In the genomic region with DNA sequence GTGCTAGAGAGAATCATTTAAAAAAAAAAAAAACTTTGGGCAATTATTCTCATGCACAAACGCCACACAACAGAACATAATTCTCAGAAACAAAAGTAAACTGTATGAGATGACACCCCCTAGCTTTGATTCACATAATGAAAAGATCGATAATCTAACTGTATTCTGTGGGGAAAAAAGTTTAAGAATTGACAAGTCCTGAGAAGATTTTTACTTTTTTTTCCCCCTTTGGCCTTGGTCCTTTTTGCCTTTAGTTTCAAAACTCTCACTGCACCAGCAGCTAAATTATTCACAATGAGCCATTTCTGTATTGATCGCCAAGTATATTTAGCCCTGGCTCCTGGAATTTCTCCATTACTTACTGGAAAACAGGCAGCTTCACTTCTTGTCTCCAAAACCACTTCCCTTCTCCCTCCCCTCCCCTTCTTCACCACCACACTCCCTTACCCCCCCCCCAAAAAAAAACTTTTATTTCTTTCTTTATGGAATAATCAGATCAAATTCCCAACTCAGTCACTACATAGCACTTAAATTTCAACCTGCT, we compare ENCODE assay signal across 8 cellular contexts. TPM values are rescaled to one million over a fixed set of nuclear protein-coding genes. Genes with fewer than 3 reads are reported as not detected.
A peak's percentile ranks its signal among the peaks of the same experiment; 100 is the strongest.
DNase-seq lines count a peak whose midpoint lies in the region; ATAC-seq, FAIRE-seq and TF ChIP-seq lines count a peak whose summit lies in the region.

No MANE protein-coding gene starts in this region.

- DNase-seq in activated naive CD4-positive, alpha-beta T cell treated with anti-CD3 and anti-CD28 coated beads, Interleukin-2, amount 50 U/mL, for 16 hours: no peak
- DNase-seq in astrocyte (ENCODE audit: low read depth) (peak; percentile 33), lower lobe of right lung (no peak), transverse colon (no peak), NCI-H2196 treated with DMSO at 0.1 percent for 48 hours (lab: John Stamatoyannopoulos, UW; ENCODE audit: unreplicated experiment) (no peak)

- H3K4me3 Mint-ChIP-seq in activated naive CD4-positive, alpha-beta T cell treated with anti-CD3 and anti-CD28 coated beads, Interleukin-2, amount 50 U/mL, for 24 hours: peak overlapping the region; percentile 78
- H3K4me3 Mint-ChIP-seq in astrocyte (ENCODE audit: unreplicated experiment): peak overlapping the region; percentile 88

- no peaks in the 10 kb centered on the region for H4K20me1 ChIP-seq in astrocyte (ENCODE audit: insufficient read depth, low read length)

- H3K4me2 ChIP-seq in astrocyte (ENCODE audit: low read length): peak overlapping the region; percentile 94

- H3K79me2 ChIP-seq in astrocyte (ENCODE audit: insufficient read depth, low read length): no peaks in the 10 kb centered on the region

- no peaks in the 10 kb centered on the region for H3K9me3 Mint-ChIP-seq in activated naive CD4-positive, alpha-beta T cell treated with anti-CD3 and anti-CD28 coated beads, Interleukin-2, amount 50 U/mL, for 24 hours
- no peaks in the 10 kb centered on the region for H3K9me3 Mint-ChIP-seq in astrocyte (ENCODE audit: unreplicated experiment)

- TF ChIP-seq EP300 in transverse colon (IDR thresholded peaks at IDR 0.05; ENCODE audit: low read depth): no peak

- no peaks in the 10 kb centered on the region for H3K36me3 ChIP-seq in astrocyte (ENCODE audit: insufficient read depth, low read length)
- no peaks in the 10 kb centered on the region for H3K36me3 ChIP-seq in lower lobe of right lung
- no peaks in the 10 kb centered on the region for H3K36me3 ChIP-seq in transverse colon

- peak overlapping the region; percentile 98 for H3K4me3 ChIP-seq in astrocyte (ENCODE audit: insufficient read depth, low read depth, low read length)
- H3K4me3 ChIP-seq in lower lobe of right lung: peak overlapping the region; percentile 64
- H3K4me3 ChIP-seq in transverse colon: peak overlapping the region in 3 of 4 donors; percentile 41 to 80 (median 77)

- peak overlapping the region; percentile 76 for H3K9ac ChIP-seq in astrocyte (ENCODE audit: low read length)

- H3K4me1 ChIP-seq in astrocyte (ENCODE audit: insufficient read depth, low read length) (no peaks in the 10 kb centered on the region), lower lobe of right lung (peaks cover 28% of the 10 kb centered on the region), transverse colon (peaks cover 0 to 20% (median 11%) of the 10 kb centered on the region in 4 donors)

- TF ChIP-seq CTCF in astrocyte (IDR thresholded peaks at IDR 0.05; ENCODE audit: insufficient read depth, low read depth, low read length): no peak
- no peak for TF ChIP-seq CTCF in lower lobe of right lung (IDR thresholded peaks at IDR 0.05)
- TF ChIP-seq CTCF in transverse colon (IDR thresholded peaks at IDR 0.05): no peak

- H3K27me3 ChIP-seq in astrocyte (ENCODE audit: insufficient read depth, low read length): no peaks in the 10 kb centered on the region
- no peaks in the 10 kb centered on the region for H3K27me3 ChIP-seq in lower lobe of right lung (ENCODE audit: low read depth)
- no peaks in the 10 kb centered on the region for H3K27me3 ChIP-seq in transverse colon

- FAIRE-seq in astrocyte (lab: Jason Lieb, UNC): no peak

- in situ Hi-C loops in transverse colon (cut with MboI; ENCODE audit: low pct_ligation_motif_present in 1 of 4, low pct_unique_long_range_greater_than_20kb in 1 of 4, low sequenced_read_pairs in 3 of 4): loop anchor here in 1 of 4 donors (25.0 kb wide), 1 partner anchor 1663 kb away; a partner anchor contains a TSS

- 33 to 62% methylated on average over 3 of the region's 3 CpGs for WGBS in transverse colon (ENCODE audit: low coverage in 1 of 2), 2 donors

- no peak overlapping the region for H3K27ac Mint-ChIP-seq in activated naive CD4-positive, alpha-beta T cell treated with anti-CD3 and anti-CD28 coated beads, Interleukin-2, amount 50 U/mL, for 24 hours
- peak overlapping the region; percentile 67 for H3K27ac Mint-ChIP-seq in astrocyte (ENCODE audit: unreplicated experiment)

- no peak for TF ChIP-seq POLR2A in transverse colon (IDR thresholded peaks at IDR 0.05)

- H2AFZ ChIP-seq in astrocyte (ENCODE audit: low read depth, low read length): peak overlapping the region; percentile 54

- H3K9me3 ChIP-seq in astrocyte (ENCODE audit: insufficient read depth, low read depth, low read length) (no peaks in the 10 kb centered on the region), lower lobe of right lung (no peaks in the 10 kb centered on the region), transverse colon (no peaks in the 10 kb centered on the region)

- H3K4me1 Mint-ChIP-seq in activated naive CD4-positive, alpha-beta T cell treated with anti-CD3 and anti-CD28 coated beads, Interleukin-2, amount 50 U/mL, for 24 hours: peaks cover 31% of the 10 kb centered on the region
- H3K4me1 Mint-ChIP-seq in astrocyte (ENCODE audit: low read depth, unreplicated experiment): peaks cover 18% of the 10 kb centered on the region

- peaks cover 42% of the 10 kb centered on the region for H3K27me3 Mint-ChIP-seq in activated naive CD4-positive, alpha-beta T cell treated with anti-CD3 and anti-CD28 coated beads, Interleukin-2, amount 50 U/mL, for 24 hours
- no peaks in the 10 kb centered on the region for H3K27me3 Mint-ChIP-seq in astrocyte (ENCODE audit: low read depth, unreplicated experiment)

- no peak overlapping the region for H3K27ac ChIP-seq in astrocyte (ENCODE audit: low read depth, low read length)
- peak overlapping the region; percentile 66 for H3K27ac ChIP-seq in lower lobe of right lung
- peak overlapping the region; percentile 91 to 99 (median 94) for H3K27ac ChIP-seq in transverse colon

- ATAC-seq in lower lobe of right lung: no peak
- no peak for ATAC-seq in HG02938 (IDR thresholded peaks at IDR 0.05; ENCODE audit: unreplicated experiment)
- ATAC-seq in GM18858 (IDR thresholded peaks at IDR 0.05; ENCODE audit: unreplicated experiment): no peak

- intact Hi-C loops in lower lobe of right lung (cut with DNase I) (no loop called here), transverse colon (cut with DNase I; ENCODE audit: low total_unique reads) (no loop called here)

- H3K36me3 Mint-ChIP-seq in activated naive CD4-positive, alpha-beta T cell treated with anti-CD3 and anti-CD28 coated beads, Interleukin-2, amount 50 U/mL, for 24 hours: no peaks in the 10 kb centered on the region
- H3K36me3 Mint-ChIP-seq in astrocyte (ENCODE audit: low read depth, unreplicated experiment): no peaks in the 10 kb centered on the region

RNA-seq across cellular contexts. Expression of a gene that starts 2.0 kb away (rescaled TPM):
- total RNA-seq in astrocyte: 9.9 and 15.5 TPM in 2 replicates
- 16.5 TPM for total RNA-seq in lower lobe of right lung
- 10 to 100 TPM in 3 of 4 donors, 1 to 10 TPM in 1; 1.8 to 15.6 (median 12.3) TPM for total RNA-seq in transverse colon
